ENCODE assay signal across 14 cellular contexts in genomic region chr7:75712517-75713361, GRCh38. TPM values are rescaled to one million over a fixed set of nuclear protein-coding genes. Genes with fewer than 3 reads are reported as not detected.
DNase-seq lines count a peak whose midpoint lies in the region; ATAC-seq and TF ChIP-seq lines count a peak whose summit lies in the region.
"Had no signal": no experiment of that assay in that cellular context is flagged by ENCODE, and none has a peak within 500 bp of the region (broad histone marks: within the 10 kb centered on the region; RNA-seq: fewer than 3 reads in every experiment).

No MANE protein-coding gene starts in this region.

- H3K27ac ChIP-seq in cingulate gyrus (ENCODE audit: low read depth, low read length) (peak overlapping the region; percentile 72), upper lobe of left lung (peak overlapping the region; percentile 60 to 79 (median 78))

- CTCF ChIA-PET in activated naive CD4-positive, alpha-beta T cell treated with anti-CD3 and anti-CD28 coated beads for 36 hours (lab: Charles Lee) = no interaction called here

- H3K4me3 Mint-ChIP-seq in activated naive CD4-positive, alpha-beta T cell treated with anti-CD3 and anti-CD28 coated beads, Interleukin-2, amount 50 U/mL, for 24 hours = no peak overlapping the region
- no peak overlapping the region for H3K4me3 Mint-ChIP-seq in activated naive CD4-positive, alpha-beta T cell treated with anti-CD3 and anti-CD28 coated beads for 36 hours
- peak overlapping the region in 6 of 8 donors; percentile 1 to 76 (median 32) for H3K4me3 Mint-ChIP-seq in naive B cell
- H3K4me3 Mint-ChIP-seq: T-cell had no signal

- no peaks in the 10 kb centered on the region for H3K36me3 ChIP-seq in upper lobe of left lung

- peak overlapping the region; percentile 1 for H3K27ac Mint-ChIP-seq in activated naive CD4-positive, alpha-beta T cell treated with anti-CD3 and anti-CD28 coated beads, Interleukin-2, amount 50 U/mL, for 24 hours
- no peak overlapping the region for H3K27ac Mint-ChIP-seq in activated naive CD4-positive, alpha-beta T cell treated with anti-CD3 and anti-CD28 coated beads for 36 hours
- H3K27ac Mint-ChIP-seq in naive B cell = peak overlapping the region in 2 of 6 donors; percentile 12 to 57
- H3K27ac Mint-ChIP-seq: T-cell had no signal

- no peak for TF ChIP-seq EP300 in upper lobe of left lung (IDR thresholded peaks at IDR 0.05)

- WGBS in upper lobe of left lung, 2 donors = 58 to 72% methylated on average over 4 of the region's 4 CpGs

- H3K27me3 ChIP-seq in upper lobe of left lung = no peaks in the 10 kb centered on the region
- H3K27me3 ChIP-seq: tibial nerve had no signal

- TF ChIP-seq CTCF in upper lobe of left lung (IDR thresholded peaks at IDR 0.05) (no peak), GM10266 (IDR thresholded peaks at IDR 0.05; ENCODE audit: control insufficient read depth, insufficient read depth, low read depth, missing control alignments) (no peak)

- peaks cover 16% of the 10 kb centered on the region for H3K9me3 Mint-ChIP-seq in activated naive CD4-positive, alpha-beta T cell treated with anti-CD3 and anti-CD28 coated beads, Interleukin-2, amount 50 U/mL, for 24 hours
- peaks cover 16% of the 10 kb centered on the region for H3K9me3 Mint-ChIP-seq in activated naive CD4-positive, alpha-beta T cell treated with anti-CD3 and anti-CD28 coated beads for 36 hours
- H3K9me3 Mint-ChIP-seq in naive B cell = peaks cover 2 to 32% (median 19%) of the 10 kb centered on the region in 7 donors

- peaks cover 28 to 37% (median 33%) of the 10 kb centered on the region in 4 donors for H3K4me1 ChIP-seq in upper lobe of left lung

- peaks cover 2% of the 10 kb centered on the region for H3K36me3 Mint-ChIP-seq in activated naive CD4-positive, alpha-beta T cell treated with anti-CD3 and anti-CD28 coated beads, Interleukin-2, amount 50 U/mL, for 24 hours
- H3K36me3 Mint-ChIP-seq in activated naive CD4-positive, alpha-beta T cell treated with anti-CD3 and anti-CD28 coated beads for 36 hours (ENCODE audit: low read depth) = peaks cover 3% of the 10 kb centered on the region
- peaks cover 8% of the 10 kb centered on the region in 2 donors for H3K36me3 Mint-ChIP-seq in naive B cell

- no peak for ATAC-seq in naive B cell (ENCODE audit: low read depth in 2 of 2)
- ATAC-seq in upper lobe of left lung (ENCODE audit: low FRiP score in 2 of 2) = no peak
- no peak for ATAC-seq in HG03469 (IDR thresholded peaks at IDR 0.05; ENCODE audit: unreplicated experiment)
- ATAC-seq: T-cell had no signal

- no peak overlapping the region for H3K4me3 ChIP-seq in upper lobe of left lung
- H3K4me3 ChIP-seq: tibial nerve had no signal

- TF ChIP-seq POLR2A in upper lobe of left lung (IDR thresholded peaks at IDR 0.05) = no peak

- intact Hi-C loops in activated naive CD4-positive, alpha-beta T cell treated with anti-CD3 and anti-CD28 coated beads for 36 hours (cut with micrococcal nuclease) = no loop called here

- H3K27me3 Mint-ChIP-seq in activated naive CD4-positive, alpha-beta T cell treated with anti-CD3 and anti-CD28 coated beads, Interleukin-2, amount 50 U/mL, for 24 hours = no peaks in the 10 kb centered on the region
- H3K27me3 Mint-ChIP-seq in activated naive CD4-positive, alpha-beta T cell treated with anti-CD3 and anti-CD28 coated beads for 36 hours (ENCODE audit: low read depth) = peaks cover 14% of the 10 kb centered on the region
- no peaks in the 10 kb centered on the region for H3K27me3 Mint-ChIP-seq in naive B cell

- no peak for DNase-seq in activated naive CD4-positive, alpha-beta T cell treated with anti-CD3 and anti-CD28 coated beads for 36 hours
- DNase-seq in naive B cell (no peak), upper lobe of left lung (no peak), GM10266 (ENCODE audit: extremely low spot score) (no peak)
- DNase-seq in activated CD8-positive, alpha-beta memory T cell treated with anti-CD3 and anti-CD28 coated beads, Interleukin-2, amount 50 U/mL, for 48 hours = no peak
- DNase-seq: activated CD4-positive, alpha-beta T cell treated with anti-CD3 and anti-CD28 coated beads for 48 hours; NCI-H2107; T-cell had no signal

- peaks cover 6 to 16% (median 11%) of the 10 kb centered on the region in 4 donors for H3K9me3 ChIP-seq in upper lobe of left lung

- peaks cover 5% of the 10 kb centered on the region for H3K4me1 Mint-ChIP-seq in activated naive CD4-positive, alpha-beta T cell treated with anti-CD3 and anti-CD28 coated beads, Interleukin-2, amount 50 U/mL, for 24 hours
- peaks cover 3% of the 10 kb centered on the region for H3K4me1 Mint-ChIP-seq in activated naive CD4-positive, alpha-beta T cell treated with anti-CD3 and anti-CD28 coated beads for 36 hours (ENCODE audit: low read depth)
- H3K4me1 Mint-ChIP-seq in naive B cell = peaks cover 24 to 35% (median 28%) of the 10 kb centered on the region in 3 donors

RNA-seq across cellular contexts. Expression of gene HIP1, which starts 26.0 kb away (rescaled TPM):
- total RNA-seq in activated naive CD4-positive, alpha-beta T cell treated with anti-CD3 and anti-CD28 coated beads for 36 hours = 1 to 10 TPM; 2.1 to 2.3 TPM
- 1 to 10 TPM; 2.5 to 7.8 (median 4.3) TPM for polyA plus RNA-seq in naive B cell (ENCODE audit: low read depth in 6 of 6)
- 10 to 100 TPM; 43.9 to 66.0 (median 55.2) TPM for total RNA-seq in upper lobe of left lung

RNA-seq across cellular contexts. Expression of gene CCL26, which starts 59.3 kb away (rescaled TPM):
- total RNA-seq in activated naive CD4-positive, alpha-beta T cell treated with anti-CD3 and anti-CD28 coated beads for 36 hours = not detected
- polyA plus RNA-seq in naive B cell (ENCODE audit: low read depth in 6 of 6) = not detected
- 1 to 10 TPM in 1 of 6 donors, under 1 TPM in 1, not detected in 4; 0.71 to 3.6 TPM for total RNA-seq in upper lobe of left lung
- total RNA-seq: endothelial cell of umbilical vein, mononuclear cell, T-cell had no signal
- polyA plus RNA-seq: endothelial cell of umbilical vein had no signal

Comparison
In these comparisons a context has a peak if more than half of its experiments do, and no peak if none do; other contexts are left out.
1. H3K4me3 Mint-ChIP-seq: peak in naive B cell (6 of 8); none in activated naive CD4-positive, alpha-beta T cell treated with anti-CD3 and anti-CD28 coated beads, Interleukin-2, amount 50 U/mL, for 24 hours (single experiment) and activated naive CD4-positive, alpha-beta T cell treated with anti-CD3 and anti-CD28 coated beads for 36 hours (single experiment).
2. RNA of gene HIP1, which starts 26.0 kb away (total RNA-seq): 43.9 to 66.0 TPM in upper lobe of left lung; 2.1 to 2.3 TPM in activated naive CD4-positive, alpha-beta T cell treated with anti-CD3 and anti-CD28 coated beads for 36 hours; every median in the first group is over 10 times any median in the second.